Comparison of ENCODE assay signal across 8 cellular contexts in the genomic region with DNA sequence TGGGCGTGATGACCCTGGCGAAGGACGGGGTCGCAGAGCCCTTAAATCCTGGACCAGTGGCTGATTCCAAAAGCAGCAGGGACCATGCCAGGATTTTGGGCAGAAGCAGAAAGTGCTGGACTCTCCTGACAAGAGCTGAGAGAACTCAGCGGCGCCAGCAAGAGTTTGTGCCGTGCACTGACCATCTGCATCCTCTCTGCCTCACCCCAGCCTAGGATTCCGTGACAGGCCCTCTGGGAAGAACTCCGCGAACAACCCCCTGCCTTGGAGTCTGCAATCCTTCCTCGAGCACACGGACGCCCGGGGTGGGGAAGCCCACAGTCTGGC. TPM values are rescaled to one million over a fixed set of nuclear protein-coding genes. Genes with fewer than 3 reads are reported as not detected.
DNase-seq lines count a peak whose midpoint lies in the region; ATAC-seq and TF ChIP-seq lines count a peak whose summit lies in the region.

No MANE protein-coding gene starts in this region.

- H4K20me1 ChIP-seq in DND-41 (ENCODE audit: insufficient read depth, low read length): no peaks in the 10 kb centered on the region

- H2AFZ ChIP-seq in DND-41 (ENCODE audit: low read depth, low read length) (peak overlapping the region; percentile 93), parathyroid adenoma (peak overlapping the region; percentile 89)

- ATAC-seq in DND-41 (ENCODE audit: insufficient read depth, low read depth): no peak
- ATAC-seq in omental fat pad (ENCODE audit: low FRiP score): no peak
- ATAC-seq in GM21526 (IDR thresholded peaks at IDR 0.05; ENCODE audit: low FRiP score, unreplicated experiment): no peak

- H3K27me3 ChIP-seq in DND-41 (ENCODE audit: insufficient read depth, low read length, poor library complexity): no peaks in the 10 kb centered on the region
- no peaks in the 10 kb centered on the region for H3K27me3 ChIP-seq in Peyer's patch
- no peaks in the 10 kb centered on the region for H3K27me3 ChIP-seq in parathyroid adenoma (ENCODE audit: control insufficient read depth, insufficient read depth, low read length)

- TF ChIP-seq CTCF in DND-41 (IDR thresholded peaks at IDR 0.05; ENCODE audit: borderline replicate concordance, extremely low read depth, low read length, poor library complexity, severe bottlenecking) (no peak), Peyer's patch (IDR thresholded peaks at IDR 0.05) (no peak), fibroblast of mammary gland (conservative IDR thresholded peaks at IDR 0.05; ENCODE audit: control insufficient read depth, insufficient read depth, low read depth, low read length) (no peak), parathyroid adenoma (IDR thresholded peaks at IDR 0.05) (no peak), omental fat pad (IDR thresholded peaks at IDR 0.05) (no peak)

- DNase-seq in DND-41: no peak
- DNase-seq in Peyer's patch: no peak
- no peak for DNase-seq in fibroblast of mammary gland (ENCODE audit: low read depth)
- no peak for DNase-seq in omental fat pad (ENCODE audit: low spot score)
- DNase-seq in NCI-H446 (lab: John Stamatoyannopoulos, UW): no peak
- DNase-seq in hypothalamus (lab: John Stamatoyannopoulos, UW): no peak

- H3K9me3 ChIP-seq in DND-41 (ENCODE audit: insufficient read depth, low read length, severe bottlenecking) (no peaks in the 10 kb centered on the region), Peyer's patch (no peaks in the 10 kb centered on the region), parathyroid adenoma (ENCODE audit: control insufficient read depth, low read length) (no peaks in the 10 kb centered on the region)

- peak overlapping the region; percentile 72 for H3K27ac ChIP-seq in DND-41 (ENCODE audit: low read length)
- H3K27ac ChIP-seq in Peyer's patch: peak overlapping the region; percentile 84 to 86 (median 86)
- H3K27ac ChIP-seq in parathyroid adenoma: peak overlapping the region; percentile 2

- H3K36me3 ChIP-seq in DND-41 (ENCODE audit: insufficient read depth, low read length) (peaks cover 32% of the 10 kb centered on the region), Peyer's patch (peaks cover 0 to 27% (median 0%) of the 10 kb centered on the region in 3 donors), parathyroid adenoma (ENCODE audit: control insufficient read depth, insufficient read depth, low read length) (no peaks in the 10 kb centered on the region)

- no peak for TF ChIP-seq POLR2A in Peyer's patch (IDR thresholded peaks at IDR 0.05)

- H3K79me2 ChIP-seq in DND-41 (ENCODE audit: insufficient read depth, low read length): peaks cover 21% of the 10 kb centered on the region
- peaks cover 3% of the 10 kb centered on the region for H3K79me2 ChIP-seq in parathyroid adenoma

- H3K4me3 ChIP-seq in DND-41 (ENCODE audit: low read depth in 1 of 2, low read length in 2 of 2) (peak overlapping the region; percentile 52 to 94), Peyer's patch (peak overlapping the region; percentile 90 to 94 (median 92)), fibroblast of mammary gland (ENCODE audit: control insufficient read depth, low read depth, low read length) (peak overlapping the region; percentile 93), parathyroid adenoma (ENCODE audit: low read depth, low read length) (peak overlapping the region; percentile 97)

- H3K4me1 ChIP-seq in DND-41 (ENCODE audit: insufficient read depth, low read length) (peaks cover 35% of the 10 kb centered on the region), Peyer's patch (peaks cover 0 to 13% (median 13%) of the 10 kb centered on the region in 4 donors), parathyroid adenoma (peaks cover 3% of the 10 kb centered on the region)

- H3K4me2 ChIP-seq in DND-41 (ENCODE audit: insufficient read depth, low read length) (peak overlapping the region; percentile 98), parathyroid adenoma (ENCODE audit: low read length) (peak overlapping the region; percentile 76)

- H3K9ac ChIP-seq in DND-41 (ENCODE audit: low read depth, low read length) (peak overlapping the region; percentile 89), parathyroid adenoma (no peak overlapping the region)

RNA-seq across cellular contexts. Expression of gene NDUFV1, which starts 0.6 kb away (rescaled TPM):
- 100 to 1,000 TPM; 297 to 532 (median 329) TPM for total RNA-seq in Peyer's patch
- 100 to 1,000 TPM; 143 to 233 (median 165) TPM for total RNA-seq in omental fat pad

RNA-seq across cellular contexts. Expression of gene GSTP1, which starts 22.5 kb away (rescaled TPM):
- total RNA-seq in Peyer's patch (100 to 1,000 TPM; 237 to 451 (median 419) TPM), omental fat pad (100 to 1,000 TPM; 435 to 948 (median 670) TPM)

RNA-seq across cellular contexts. Expression of gene NUDT8, which starts 23.6 kb away (rescaled TPM):
- 10 to 100 TPM in 3 of 4 donors, 1 to 10 TPM in 1; 5.0 to 64.1 (median 45.4) TPM for total RNA-seq in Peyer's patch
- total RNA-seq in omental fat pad: 10 to 100 TPM in 2 of 4 donors, 1 to 10 TPM in 2; 5.5 to 15.4 (median 9.7) TPM

RNA-seq across cellular contexts. Expression of gene TBX10, which starts 33.5 kb away (rescaled TPM):
- total RNA-seq in Peyer's patch: 10 to 100 TPM in 3 of 4 donors, not detected in 1; 16.9 to 82.5 (median 64.1) TPM
- not detected for total RNA-seq in omental fat pad

RNA-seq across cellular contexts. Expression of gene ACY3, which starts 44.4 kb away (rescaled TPM):
- total RNA-seq in Peyer's patch (100 to 1,000 TPM in 2 of 4 donors, 10 to 100 TPM in 2; 12.4 to 176 (median 105) TPM), omental fat pad (not detected)

Comparison
In these comparisons a context has a peak if more than half of its experiments do, and no peak if none do; other contexts are left out.
1. H3K27ac ChIP-seq: peak in every context shown above with its lines; median percentile 86 in Peyer's patch; 72 in DND-41; 2 in parathyroid adenoma.